11 cellular contexts compared by ENCODE assay signal in genomic region chr22:30947163-30947820, GRCh38. TPM values are rescaled to one million over a fixed set of nuclear protein-coding genes. Genes with fewer than 3 reads are reported as not detected.
DNase-seq lines count a peak whose midpoint lies in the region; ATAC-seq and TF ChIP-seq lines count a peak whose summit lies in the region.
"Had no signal": no experiment of that assay in that cellular context is flagged by ENCODE, and none has a peak within 500 bp of the region (broad histone marks: within the 10 kb centered on the region; RNA-seq: fewer than 3 reads in every experiment).

No MANE protein-coding gene starts in this region.

- H3K9me3 Mint-ChIP-seq in brain = no peaks in the 10 kb centered on the region
- H3K9me3 Mint-ChIP-seq in activated T-cell treated with anti-CD3 and anti-CD28 coated beads, Interleukin-2, amount 50 U/mL, for 4 hours = no peaks in the 10 kb centered on the region
- H3K9me3 Mint-ChIP-seq: activated naive CD4-positive, alpha-beta T cell treated with anti-CD3 and anti-CD28 coated beads, Interleukin-2, amount 50 U/mL, for 24 hours; stimulated activated naive CD8-positive, alpha-beta T cell treated with anti-CD3 and anti-CD28 coated beads, Interleukin-15, Interleukin-2, amounts not matched to agents 100 ng/mL and 50 ng/mL, for 24 hours had no signal

- peak; percentile 88 to 91 for ATAC-seq in right cardiac atrium
- no peak for ATAC-seq in GM21515 (IDR thresholded peaks at IDR 0.05; ENCODE audit: unreplicated experiment)
- no peak for ATAC-seq in activated T-cell treated with anti-CD3 and anti-CD28 coated beads, Interleukin-2, amount 50 U/mL, for 4 hours

- H3K4me3 Mint-ChIP-seq in brain = no peak overlapping the region
- no peak overlapping the region for H3K4me3 Mint-ChIP-seq in activated T-cell treated with anti-CD3 and anti-CD28 coated beads, Interleukin-2, amount 50 U/mL, for 4 hours
- H3K4me3 Mint-ChIP-seq: activated naive CD4-positive, alpha-beta T cell treated with anti-CD3 and anti-CD28 coated beads, Interleukin-2, amount 50 U/mL, for 24 hours; stimulated activated naive CD8-positive, alpha-beta T cell treated with anti-CD3 and anti-CD28 coated beads, Interleukin-15, Interleukin-2, amounts not matched to agents 100 ng/mL and 50 ng/mL, for 24 hours had no signal

- 20% methylated on average over 5 of the region's 5 CpGs for WGBS in right cardiac atrium

- peak overlapping the region; percentile 89 for H3K27ac ChIP-seq in right cardiac atrium (ENCODE audit: low read length)
- peak overlapping the region; percentile 62 for H3K27ac ChIP-seq in stomach smooth muscle (ENCODE audit: low read length)

- peak overlapping the region in 4 of 5 experiments; percentile 36 to 86 (median 58) for H3K27ac Mint-ChIP-seq in brain

- peak overlapping the region in 1 of 2 donors; percentile 47 for H3K9ac ChIP-seq in stomach smooth muscle (ENCODE audit: low read length in 2 of 2)

- H3K27me3 Mint-ChIP-seq in brain = no peaks in the 10 kb centered on the region
- no peaks in the 10 kb centered on the region for H3K27me3 Mint-ChIP-seq in activated T-cell treated with anti-CD3 and anti-CD28 coated beads, Interleukin-2, amount 50 U/mL, for 4 hours (ENCODE audit: low read depth)
- H3K27me3 Mint-ChIP-seq: activated naive CD4-positive, alpha-beta T cell treated with anti-CD3 and anti-CD28 coated beads, Interleukin-2, amount 50 U/mL, for 24 hours; stimulated activated naive CD8-positive, alpha-beta T cell treated with anti-CD3 and anti-CD28 coated beads, Interleukin-15, Interleukin-2, amounts not matched to agents 100 ng/mL and 50 ng/mL, for 24 hours had no signal

- no peaks in the 10 kb centered on the region for H3K9me3 ChIP-seq in right cardiac atrium (ENCODE audit: control insufficient read depth, low read length)
- H3K9me3 ChIP-seq in stomach smooth muscle (ENCODE audit: control insufficient read depth in 2 of 2, low read length in 2 of 2) = no peaks in the 10 kb centered on the region

- H3K4me1 Mint-ChIP-seq in brain = no peaks in the 10 kb centered on the region
- peaks cover 52% of the 10 kb centered on the region for H3K4me1 Mint-ChIP-seq in activated T-cell treated with anti-CD3 and anti-CD28 coated beads, Interleukin-2, amount 50 U/mL, for 4 hours (ENCODE audit: low read depth)

- TF ChIP-seq CTCF in brain (conservative IDR thresholded peaks at IDR 0.05) = no peak

- no peak overlapping the region for H3K4me3 ChIP-seq in right cardiac atrium (ENCODE audit: low read length)
- no peak overlapping the region for H3K4me3 ChIP-seq in stomach smooth muscle (ENCODE audit: low read length in 2 of 2)

- peak; percentile 44 for DNase-seq in NCI-H128 (lab: John Stamatoyannopoulos, UW; ENCODE audit: unreplicated experiment)
- peak; percentile 80 to 90 (median 81) for DNase-seq in right cardiac atrium
- DNase-seq in hepatic stellate cell (ENCODE audit: low spot score) = no peak
- DNase-seq in NCI-H774 (lab: John Stamatoyannopoulos, UW) = no peak
- DNase-seq in activated T-cell treated with anti-CD3 and anti-CD28 coated beads, Interleukin-2, amount 50 U/mL, for 4 hours = no peak
- DNase-seq: NCI-H1694 had no signal

- peaks cover 68% of the 10 kb centered on the region for H3K36me3 Mint-ChIP-seq in brain
- H3K36me3 Mint-ChIP-seq in activated T-cell treated with anti-CD3 and anti-CD28 coated beads, Interleukin-2, amount 50 U/mL, for 4 hours (ENCODE audit: insufficient read depth) = peaks cover 48% of the 10 kb centered on the region

- H3K4me1 ChIP-seq in right cardiac atrium (ENCODE audit: control insufficient read depth, insufficient read depth, low read length) (peaks cover 11% of the 10 kb centered on the region), stomach smooth muscle (ENCODE audit: control insufficient read depth, insufficient read depth, low read length) (peaks cover 19% of the 10 kb centered on the region)

- H3K36me3 ChIP-seq in stomach smooth muscle (ENCODE audit: control insufficient read depth in 2 of 2, insufficient read depth in 2 of 2, low read length in 2 of 2) = peaks cover 42 to 65% of the 10 kb centered on the region in 2 donors

- no peaks in the 10 kb centered on the region for H3K27me3 ChIP-seq in right cardiac atrium (ENCODE audit: control insufficient read depth, insufficient read depth)
- H3K27me3 ChIP-seq in stomach smooth muscle (ENCODE audit: control insufficient read depth in 1 of 2, insufficient read depth in 2 of 2, low read length in 2 of 2) = no peaks in the 10 kb centered on the region

- intact Hi-C loops in right cardiac atrium (cut with DNase I) = loop anchor here (5.0 to 10.0 kb wide), 6 partner anchors 135 to 285 kb away; partner anchors contain the start of genes PLA2G3 (in 2 of the 4) and SMTN (in 1 of the 4)

RNA-seq across cellular contexts. Expression of gene MORC2, which starts 21.3 kb away (rescaled TPM):
- polyA plus RNA-seq in brain (ENCODE audit: insufficient read depth, low read depth, low replicate concordance) = 32.1 TPM
- 10 to 100 TPM; 17.0 to 24.0 (median 17.3) TPM for total RNA-seq in right cardiac atrium
- polyA plus RNA-seq in right cardiac atrium = 15.8 TPM
- 10 to 100 TPM; 26.9 to 27.7 (median 27.6) TPM for total RNA-seq in activated T-cell treated with anti-CD3 and anti-CD28 coated beads, Interleukin-2, amount 50 U/mL, for 4 hours

RNA-seq across cellular contexts. Expression of gene TUG1, which starts 21.8 kb away (rescaled TPM):
- polyA plus RNA-seq in brain (ENCODE audit: insufficient read depth, low read depth, low replicate concordance) = 71.2 TPM
- total RNA-seq in right cardiac atrium = 10 to 100 TPM; 42.1 to 56.2 (median 47.3) TPM
- polyA plus RNA-seq in right cardiac atrium = 22.8 TPM
- 10 to 100 TPM; 33.8 to 43.6 (median 36.3) TPM for total RNA-seq in activated T-cell treated with anti-CD3 and anti-CD28 coated beads, Interleukin-2, amount 50 U/mL, for 4 hours

Comparison
In these comparisons a context has a peak if more than half of its experiments do, and no peak if none do; other contexts are left out.
1. DNase-seq: peak in NCI-H128 (single experiment) and right cardiac atrium (3 of 3); none in hepatic stellate cell (single experiment), NCI-H774 (single experiment) and activated T-cell treated with anti-CD3 and anti-CD28 coated beads, Interleukin-2, amount 50 U/mL, for 4 hours (single experiment).
2. ATAC-seq: peak in right cardiac atrium (2 of 2); none in GM21515 (single experiment) and activated T-cell treated with anti-CD3 and anti-CD28 coated beads, Interleukin-2, amount 50 U/mL, for 4 hours (0 of 2).